ENCODE assay signal across 29 cellular contexts in the genomic region with DNA sequence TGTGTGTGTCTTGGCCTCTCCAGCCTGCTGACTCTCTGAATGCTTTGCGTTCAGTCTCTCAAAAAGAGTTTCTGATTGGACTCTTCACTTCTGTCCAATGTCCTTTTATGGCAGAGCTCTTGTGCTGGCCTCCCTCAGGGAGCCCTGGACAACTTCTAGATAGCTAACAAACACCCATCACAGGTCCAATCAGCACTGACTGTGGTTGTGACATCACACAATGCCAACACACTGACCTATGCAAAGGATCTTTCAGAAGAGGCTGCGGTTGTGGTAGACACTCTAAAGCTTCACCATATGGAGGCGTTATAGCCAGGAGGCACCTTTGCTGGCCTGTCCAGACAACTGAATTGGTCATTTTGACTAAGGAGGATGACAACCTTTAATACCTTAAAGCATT. TPM values are rescaled to one million over a fixed set of nuclear protein-coding genes. Genes with fewer than 3 reads are reported as not detected.
DNase-seq lines count a peak whose midpoint lies in the region; ATAC-seq, FAIRE-seq and TF ChIP-seq lines count a peak whose summit lies in the region.
"Had no signal": no experiment of that assay in that cellular context is flagged by ENCODE, and none has a peak within 500 bp of the region (broad histone marks: within the 10 kb centered on the region; RNA-seq: fewer than 3 reads in every experiment).

No MANE protein-coding gene starts in this region.

- intact Hi-C loops in GM12878 (cut with micrococcal nuclease; ENCODE audit: unreplicated experiment) (no loop called here), esophagus squamous epithelium (cut with DNase I) (no loop called here)

- CTCF ChIA-PET in GM12878 (lab: Yijun Ruan, JAX) = interaction anchor here (0.7 to 1.0 kb wide), 2 partner anchors 27 to 251 kb away, joined by 3 to 5 read pairs; no protein-coding TSS in a partner anchor

- FAIRE-seq in GM12878 (lab: Jason Lieb, UNC) = no peak
- FAIRE-seq: H54 had no signal

- H3K18ac ChIP-seq in H9 (ENCODE audit: insufficient read length, low read depth, low read length) = no peak overlapping the region

- no peaks in the 10 kb centered on the region for H3K4me1 ChIP-seq in H9 (ENCODE audit: insufficient read depth, low read length)
- H3K4me1 ChIP-seq in GM12878 (ENCODE audit: control insufficient read depth, insufficient read depth, low read length) = peaks cover 8% of the 10 kb centered on the region
- no peaks in the 10 kb centered on the region for H3K4me1 ChIP-seq in esophagus squamous epithelium
- H3K4me1 ChIP-seq: Caco-2, SJSA1 had no signal

- TF ChIP-seq EP300 in GM12878 (IDR thresholded peaks at IDR 0.05; ENCODE audit: borderline replicate concordance in 1 of 2, control insufficient read depth in 1 of 2, low read depth in 2 of 2, low read length in 2 of 2) = no peak

- H2BK15ac ChIP-seq in H9 (ENCODE audit: low read depth, low read length) = no peak overlapping the region

- no peak overlapping the region for H3K14ac ChIP-seq in H9 (ENCODE audit: insufficient read depth, low read length)

- H3T11ph ChIP-seq in H9 (ENCODE audit: low read length) = no peak overlapping the region

- no peak overlapping the region for H3K4me2 ChIP-seq in H9 (ENCODE audit: insufficient read depth, insufficient read length, low read length)
- no peak overlapping the region for H3K4me2 ChIP-seq in GM12878 (ENCODE audit: control insufficient read depth, insufficient read depth)
- H3K4me2 ChIP-seq: KMS-11 had no signal

- TF ChIP-seq POLR2A in GM12878 (IDR thresholded peaks at IDR 0.05; ENCODE audit: low read depth, low read length) (no peak), esophagus squamous epithelium (IDR thresholded peaks at IDR 0.05) (no peak)

- no peak overlapping the region for H2BK5ac ChIP-seq in H9 (ENCODE audit: insufficient read length, low read length)

- H3K27me3 Mint-ChIP-seq in H9 (ENCODE audit: low read depth) = peaks cover 3% of the 10 kb centered on the region
- H3K27me3 Mint-ChIP-seq: IgD-negative memory B cell had no signal

- no peak overlapping the region for H2BK20ac ChIP-seq in H9 (ENCODE audit: low read depth, low read length, poor library complexity, severe bottlenecking)

- H3K4me1 Mint-ChIP-seq in H9 = peaks cover 4 to 7% of the 10 kb centered on the region in 2 experiments
- H3K4me1 Mint-ChIP-seq: T-cell had no signal

- in situ Hi-C loops in GM12878 (cut with MboI) = no loop called here

- no peaks in the 10 kb centered on the region for H3K23me2 ChIP-seq in H9 (ENCODE audit: insufficient read length, low read depth, low read length, poor library complexity, severe bottlenecking)

- H3K27ac ChIP-seq in H9 (ENCODE audit: insufficient read length, low read depth, low read length) = no peak overlapping the region
- no peak overlapping the region for H3K27ac ChIP-seq in GM12878 (ENCODE audit: control insufficient read depth, insufficient read depth)
- H3K27ac ChIP-seq in esophagus squamous epithelium = no peak overlapping the region
- H3K27ac ChIP-seq: C4-2B, KMS-11, SJSA1 had no signal

- peaks cover 0 to 4% of the 10 kb centered on the region in 2 experiments; a peak in 1 of 5 replicates for H3K9me3 Mint-ChIP-seq in H9
- H3K9me3 Mint-ChIP-seq: CD8-positive, alpha-beta T cell had no signal

- H3K9ac ChIP-seq in H9 (ENCODE audit: extremely low read depth, insufficient read length, low read length) = no peak overlapping the region
- H3K9ac ChIP-seq in GM12878 (ENCODE audit: control insufficient read depth, insufficient read depth, low read length) = no peak overlapping the region
- H3K9ac ChIP-seq: KMS-11 had no signal

- H3K4ac ChIP-seq in H9 (ENCODE audit: low read depth, low read length) = no peak overlapping the region

- no peaks in the 10 kb centered on the region for H3K36me3 ChIP-seq in GM12878 (ENCODE audit: control insufficient read depth in 2 of 2, insufficient read depth in 2 of 2, low read length in 1 of 2)
- H3K36me3 ChIP-seq in esophagus squamous epithelium = no peaks in the 10 kb centered on the region
- H3K36me3 ChIP-seq: SJSA1 had no signal

- H2BK12ac ChIP-seq in H9 (ENCODE audit: insufficient read length, low read depth, low read length) = no peak overlapping the region

- WGBS in H9 (ENCODE audit: extremely low coverage, insufficient read length, low lambda C conversion rate) = no CpG with 5 or more reads among the region's 3 CpGs
- 81% methylated on average over 3 of the region's 3 CpGs for WGBS in GM12878 (ENCODE audit: insufficient coverage, insufficient replicate concordance, low lambda C conversion rate, missing lambda C conversion rate)
- WGBS in esophagus squamous epithelium, 2 donors = 97 to 100% methylated on average over 3 of the region's 3 CpGs

- H3K36me3 Mint-ChIP-seq in H9 (ENCODE audit: insufficient read depth in 1 of 3, low read depth in 3 of 3) = no peaks in the 10 kb centered on the region
- H3K36me3 Mint-ChIP-seq: CD8-positive, alpha-beta T cell; IgD-negative memory B cell; T-cell had no signal

- no peaks in the 10 kb centered on the region for H3K79me2 ChIP-seq in H9 (ENCODE audit: insufficient read depth, low read length)
- H3K79me2 ChIP-seq in GM12878 (ENCODE audit: control insufficient read depth, insufficient read depth, low read length) = no peaks in the 10 kb centered on the region

- H4K91ac ChIP-seq in H9 (ENCODE audit: insufficient read length, low read depth, low read length) = no peak overlapping the region

- H4K8ac ChIP-seq in H9 (replicated peaks; ENCODE audit: insufficient read length, low read depth, low read length) = no peak overlapping the region

- DNase-seq in H9 = no peak
- DNase-seq in LNCaP clone FGC (ENCODE audit: low read depth) = peak; percentile 1
- DNase-seq in GM12878 (ENCODE audit: low read depth, low spot score) = no peak
- DNase-seq in activated effector memory CD4-positive, alpha-beta T cell treated with anti-CD3 and anti-CD28 coated beads, Interleukin-2, amount 50 U/mL, for 16 hours = no peak
- DNase-seq in NCI-H510A (lab: John Stamatoyannopoulos, UW) = no peak
- no peak for DNase-seq in NCI-H82 (lab: John Stamatoyannopoulos, UW)
- no peak for DNase-seq in esophagus squamous epithelium (lab: John Stamatoyannopoulos, UW)
- DNase-seq: Caco-2; CD8-positive, alpha-beta T cell; DMS79; EL; GDM1; MV-4-11; NCI-H1105; NCI-H1436 treated with DMSO at 0.1 percent for 48 hours; NCI-H187 treated with DMSO at 0.1 percent for 48 hours; NCI-H2171 treated with DMSO at 0.1 percent for 48 hours; NCI-H345; NCI-H524; NCI-H748 treated with DMSO at 0.1 percent for 48 hours; NK-92 treated with Interleukin-12 subunit alpha and Interleukin-12 subunit beta, amount 100 ng/mL, for 24 hours; PC-3; Right ventricle myocardium superior; T-cell had no signal

- no peak overlapping the region for H3K4me3 Mint-ChIP-seq in H9
- H3K4me3 Mint-ChIP-seq: CD8-positive, alpha-beta T cell; IgD-negative memory B cell; T-cell had no signal

- no peak for TF ChIP-seq RAD21 in GM12878 (IDR thresholded peaks at IDR 0.05; ENCODE audit: insufficient read depth, low read depth, low read length)

- no peak overlapping the region for H3K27ac Mint-ChIP-seq in H9
- H3K27ac Mint-ChIP-seq: CD8-positive, alpha-beta T cell; T-cell had no signal

- H3K79me1 ChIP-seq in H9 (ENCODE audit: insufficient read depth, low read depth, low read length, poor library complexity, severe bottlenecking) = no peaks in the 10 kb centered on the region

- peak overlapping the region; percentile 14 for H2AFZ ChIP-seq in H9 (ENCODE audit: low read length)
- peak overlapping the region; percentile 21; the same call in 1 of the 2 replicates for H2AFZ ChIP-seq in GM12878 (ENCODE audit: control insufficient read depth, low read depth, low read length)

- ATAC-seq in GM12878 = no peak
- ATAC-seq: CD8-positive, alpha-beta T cell; PC-3; T-cell had no signal

- no peaks in the 10 kb centered on the region for H3K27me3 ChIP-seq in H9 (ENCODE audit: insufficient read depth, low read length)
- H3K27me3 ChIP-seq in GM12878 (replicated peaks in 1 of 2; ENCODE audit: control insufficient read depth in 2 of 2, insufficient read depth in 2 of 2, low read length in 1 of 2) = no peaks in the 10 kb centered on the region
- no peaks in the 10 kb centered on the region for H3K27me3 ChIP-seq in esophagus squamous epithelium

- H4K20me1 ChIP-seq in H9 (ENCODE audit: control insufficient read depth, insufficient read depth, insufficient read length) (no peaks in the 10 kb centered on the region), GM12878 (ENCODE audit: control insufficient read depth, insufficient read depth) (no peaks in the 10 kb centered on the region)

- H2AK5ac ChIP-seq in H9 (ENCODE audit: insufficient read length, low read length) = no peak overlapping the region

- no TSS peak for BruUV-seq in GM12878 (replicated peaks; lab: Mats Ljungman, UMichigan)

- H2BK120ac ChIP-seq in H9 (ENCODE audit: low read depth, low read length, poor library complexity, severe bottlenecking) = no peak overlapping the region

- SMC1A ChIA-PET in GM12878 (lab: Charles Lee; ENCODE audit: uncharacterized antibody, unreplicated experiment) = interaction anchor here (0.9 to 3.3 kb wide), 4 partner anchors 9 to 36 kb away, joined by 3 to 13 read pairs (median 4); no protein-coding TSS in a partner anchor

- no peak overlapping the region for H3K23ac ChIP-seq in H9 (ENCODE audit: insufficient read length, low read depth, low read length)

- TF ChIP-seq CTCF in H9 (conservative IDR thresholded peaks at IDR 0.05) (no peak), LNCaP clone FGC (IDR thresholded peaks at IDR 0.05; ENCODE audit: control insufficient read depth, extremely low read depth, insufficient read depth) (no peak), GM12878 (IDR thresholded peaks at IDR 0.05 in 2 of 3, conservative IDR thresholded peaks at IDR 0.05 in 1 of 3; ENCODE audit: control insufficient read depth in 2 of 3, extremely low read depth in 1 of 3, insufficient read depth in 1 of 3, low read depth in 3 of 3, low read length in 3 of 3) (no peak), esophagus squamous epithelium (IDR thresholded peaks at IDR 0.05) (no peak)

- POLR2A ChIA-PET in GM12878 (lab: Charles Lee) = interaction anchor here (0.7 kb wide), 1 partner anchor 87 kb away, joined by 4 read pairs; no protein-coding TSS in a partner anchor

- H4K5ac ChIP-seq in H9 (ENCODE audit: insufficient read length, low read depth, low read length) = no peak overlapping the region

- H3K9me3 ChIP-seq in H9 (ENCODE audit: control insufficient read depth, low read depth, low read length) (no peaks in the 10 kb centered on the region), GM12878 (replicated peaks; ENCODE audit: control insufficient read depth, insufficient read depth, low read length) (no peaks in the 10 kb centered on the region; the same call in 2 of the 3 replicates), esophagus squamous epithelium (no peaks in the 10 kb centered on the region)
- H3K9me3 ChIP-seq: Caco-2, SJSA1 had no signal

- H3K4me3 ChIP-seq in LNCaP clone FGC (ENCODE audit: low read depth, low read length) = no peak overlapping the region
- H3K4me3 ChIP-seq in GM12878 = no peak overlapping the region
- no peak overlapping the region for H3K4me3 ChIP-seq in esophagus squamous epithelium
- H3K4me3 ChIP-seq: SJSA1 had no signal

- RAD21 ChIA-PET in GM12878 (lab: Charles Lee; ENCODE audit: unreplicated experiment) = interaction anchor here (1.0 to 1.1 kb wide), 2 partner anchors 9 to 697 kb away, joined by 3 to 4 read pairs; no protein-coding TSS in a partner anchor

- H3K56ac ChIP-seq in H9 (ENCODE audit: insufficient read length, low read depth, low read length) = no peak overlapping the region

RNA-seq across cellular contexts. Expression of a gene that starts 53.8 kb away (rescaled TPM):
- total RNA-seq in H9 (2021) (73.6 and 78.3 TPM in 2 replicates), GM12878 (2014; rRNA removed) (106 and 110 TPM in 2 replicates), GM12878 (2014; rRNA removed; fragmentation: Illumina TruSeq; extraction: Trizol) (252 and 277 TPM in 2 replicates), GM12878 (2021) (79.2 and 84.4 TPM in 2 replicates), esophagus squamous epithelium (10 to 100 TPM; 23.9 to 35.6 (median 25.8) TPM)
- total RNA-seq in GM12878 (2013; cell fraction: nucleolus; rRNA removed) = 126 and 131 TPM in 2 replicates
- polyA plus RNA-seq in GM12878 (2011; ENCODE audit: low read depth) = 12.5 TPM
- polyA plus RNA-seq in GM12878 (2011; rRNA removed) (68.0 and 112 TPM in 2 replicates), GM12878 (2014; fragmentation: Illumina TruSeq; extraction: Trizol) (198 and 252 TPM in 2 replicates), GM12878 (2014; fragmentation: Nextera tagmentation; extraction: Ambion mirVana) (100 to 1,000 TPM; 261 to 262 TPM), GM12878 (2014; rRNA removed) (170 and 177 TPM in 2 replicates), GM12878 (2016; fragmentation: Nextera tagmentation; extraction: Ambion mirVana) (100 to 1,000 TPM; 274 to 282 TPM)
- polyA plus RNA-seq in GM12878 (2011; cell fraction: cytosol; rRNA removed) = 27.5 and 33.9 TPM in 2 replicates
- 30.7 and 44.7 TPM in 2 replicates for polyA plus RNA-seq in GM12878 (2011; cell fraction: nucleus; rRNA removed)
- 89.8 and 117 TPM in 2 replicates for polyA plus RNA-seq in GM12878 (2012)
- polyA minus RNA-seq in GM12878 (2011; rRNA and poly(A)+ RNA removed) = 36.0 and 42.0 TPM in 2 replicates
- 7.2 and 16.8 TPM in 2 replicates for polyA minus RNA-seq in GM12878 (2011; cell fraction: cytosol; rRNA and poly(A)+ RNA removed)
- polyA minus RNA-seq in GM12878 (2011; cell fraction: nucleus; rRNA and poly(A)+ RNA removed) = 85.5 and 115 TPM in 2 replicates
